Comparison of ENCODE assay signal across 9 cellular contexts in genomic region chr16:53282975-53283946, GRCh38.
DNase-seq lines count a peak whose midpoint lies in the region; ATAC-seq, FAIRE-seq and TF ChIP-seq lines count a peak whose summit lies in the region.
"Had no signal": no experiment of that assay in that cellular context is flagged by ENCODE, and none has a peak within 500 bp of the region (broad histone marks: within the 10 kb centered on the region; RNA-seq: fewer than 3 reads in every experiment).

No MANE protein-coding gene starts in this region.

- POLR2A ChIA-PET in AG04450 (lab: Yijun Ruan, JAX) = interaction anchor here (0.5 kb wide), 1 partner anchor 51 kb away, joined by 3 read pairs; no protein-coding TSS in a partner anchor

- CTCF ChIA-PET in AG04450 (lab: Charles Lee) = interaction anchor here (0.6 to 2.2 kb wide), 26 partner anchors 9 to 1092 kb away, joined by 3 to 16 read pairs (median 4); partner anchors contain the start of gene CHD9

- H3K27ac ChIP-seq in AG04450 (ENCODE audit: low read depth, low read length) = no peak overlapping the region
- H3K27ac ChIP-seq in cingulate gyrus (ENCODE audit: low read depth, low read length) = peak overlapping the region; percentile 23

- H3K27me3 ChIP-seq in AG04450 (ENCODE audit: control insufficient read depth, insufficient read depth, low read length) = no peaks in the 10 kb centered on the region

- peak; percentile 4 for DNase-seq in AG04450 (ENCODE audit: low read depth, low spot score)
- DNase-seq in GM18507 (ENCODE audit: extremely low spot score, insufficient read length, low read depth) = no peak
- peak; percentile 8 to 68 for DNase-seq in NCI-H524 (lab: John Stamatoyannopoulos, UW)
- DNase-seq in mucosa of descending colon = no peak
- DNase-seq in activated T-cell treated with anti-CD3 and anti-CD28 coated beads, Interleukin-2, amount 50 U/mL, for 48 hours = no peak
- DNase-seq in activated effector memory CD4-positive, alpha-beta T cell treated with anti-CD3 and anti-CD28 coated beads, Interleukin-2, amount 50 U/mL, for 16 hours = no peak

- TF ChIP-seq CTCF in AG04450 (IDR thresholded peaks at IDR 0.05; ENCODE audit: low read depth, low read length) = peak; percentile 59
- TF ChIP-seq CTCF in mucosa of descending colon (IDR thresholded peaks at IDR 0.05) = peak; percentile 10

- peaks cover 4% of the 10 kb centered on the region for H3K4me1 ChIP-seq in mucosa of descending colon (ENCODE audit: low read depth)

- intact Hi-C loops in mucosa of descending colon (cut with DNase I, micrococcal nuclease) = loop anchor here in 1 of 2 donors (10.0 kb wide), 1 partner anchor 238 kb away; no protein-coding TSS in a partner anchor

- ATAC-seq in mucosa of descending colon = peak; percentile 76
- no peak for ATAC-seq in GM18867 (IDR thresholded peaks at IDR 0.05; ENCODE audit: unreplicated experiment)

- H3K9me3 ChIP-seq in AG04450 (ENCODE audit: control insufficient read depth, insufficient read depth, low read length) (no peaks in the 10 kb centered on the region), mucosa of descending colon (no peaks in the 10 kb centered on the region)

- peak; percentile 65 for FAIRE-seq in GM18507 (lab: Jason Lieb, UNC)
- FAIRE-seq: colon had no signal

- H3K4me3 ChIP-seq in AG04450 (ENCODE audit: low read depth, low read length) (no peak overlapping the region), mucosa of descending colon (no peak overlapping the region)

- H3K36me3 ChIP-seq in mucosa of descending colon (ENCODE audit: low read depth) = peaks cover under 1% of the 10 kb centered on the region

Comparison
In these comparisons a context has a peak if more than half of its experiments do, and no peak if none do; other contexts are left out.
1. DNase-seq: peak in AG04450 (single experiment) and NCI-H524 (2 of 2); none in GM18507 (single experiment), mucosa of descending colon (0 of 3), activated T-cell treated with anti-CD3 and anti-CD28 coated beads, Interleukin-2, amount 50 U/mL, for 48 hours (0 of 2) and activated effector memory CD4-positive, alpha-beta T cell treated with anti-CD3 and anti-CD28 coated beads, Interleukin-2, amount 50 U/mL, for 16 hours (single experiment).